2 cellular contexts compared by ENCODE assay signal in the genomic region with DNA sequence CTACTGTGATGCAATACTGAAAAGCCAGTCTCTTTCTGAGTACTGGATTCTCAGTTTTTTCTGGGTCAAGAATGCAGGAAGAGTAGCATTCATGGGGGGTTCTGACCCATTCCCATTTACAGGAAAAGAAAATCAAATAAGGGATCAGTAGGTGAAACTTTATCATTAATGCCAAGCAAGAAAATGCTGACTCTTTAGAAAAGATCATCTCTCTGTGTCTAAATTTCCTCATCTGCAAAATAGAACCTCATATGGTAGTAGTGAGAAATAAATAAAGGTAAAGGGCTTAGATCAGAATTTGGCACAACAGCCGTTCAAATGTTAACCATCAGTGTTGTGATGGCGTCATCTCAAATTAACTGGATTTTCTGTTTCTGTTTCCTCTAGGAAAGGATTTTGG.
TF ChIP-seq lines count a peak whose summit lies in the region.

No MANE protein-coding gene starts in this region.

TF ChIP-seq in HepG2, 621 proteins besides CTCF, POLR2A, EP300 and RAD21:
- TF ChIP-seq MAFF (IDR thresholded peaks at IDR 0.05; ENCODE audit: low read depth, low read length) (peak; percentile 84), YY1 (IDR thresholded peaks at IDR 0.05; ENCODE audit: insufficient read depth, insufficient replicate concordance, low read depth, low read length) (no peak), MAFK (conservative IDR thresholded peaks at IDR 0.05 in 1 of 2, IDR thresholded peaks at IDR 0.05 in 1 of 2; ENCODE audit: low read length in 2 of 2) (peak; percentile 69 to 84)

TF ChIP-seq in IMR-90, 13 proteins besides CTCF, POLR2A, EP300 and RAD21:
- TF ChIP-seq MXI1 (IDR thresholded peaks at IDR 0.05; ENCODE audit: borderline replicate concordance, low read depth, low read length): no peak
- peak; percentile 60 for TF ChIP-seq MAFK (IDR thresholded peaks at IDR 0.05; ENCODE audit: low read depth, low read length)
